Comparison of ENCODE assay signal across 8 cellular contexts in the genomic region with DNA sequence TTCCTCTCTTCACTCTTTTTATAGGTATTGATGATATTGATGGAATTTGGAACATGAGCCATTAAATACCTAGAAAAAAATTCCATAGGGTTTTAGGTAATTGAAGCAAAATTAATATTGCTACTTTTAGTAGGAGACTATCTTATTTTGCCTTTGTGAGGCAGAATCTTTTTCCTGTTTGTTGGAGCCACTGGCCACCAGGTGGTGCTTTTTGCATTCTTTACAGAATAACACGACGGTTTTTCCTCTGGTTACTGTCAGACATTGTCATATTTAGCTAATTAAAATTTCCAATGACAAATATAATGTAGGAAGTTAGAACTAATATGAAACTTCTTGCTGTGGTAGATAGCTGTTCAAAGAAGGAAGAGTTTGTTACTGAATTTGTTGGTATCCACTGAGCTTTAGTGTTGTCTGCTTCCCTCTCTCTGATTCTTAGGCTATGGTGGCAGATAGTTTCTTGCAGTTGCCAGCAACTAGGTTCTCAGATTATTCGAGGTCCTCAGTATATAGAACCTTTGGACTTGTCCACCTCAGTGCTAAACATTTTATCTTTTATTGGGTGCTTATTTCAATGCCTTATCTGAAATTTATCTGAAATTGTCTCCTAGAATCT. TPM values are rescaled to one million over a fixed set of nuclear protein-coding genes. Genes with fewer than 3 reads are reported as not detected.
DNase-seq lines count a peak whose midpoint lies in the region; ATAC-seq and TF ChIP-seq lines count a peak whose summit lies in the region.

No MANE protein-coding gene starts in this region.

- H3K27me3 ChIP-seq in hepatocyte: no peaks in the 10 kb centered on the region

- no peaks in the 10 kb centered on the region for H3K9me3 ChIP-seq in hepatocyte (ENCODE audit: low read depth)

- WGBS in hepatocyte (ENCODE audit: low lambda C conversion rate, missing lambda C conversion rate): 12% methylated on average over 3 of the region's 3 CpGs

- H3K4me3 ChIP-seq in hepatocyte: no peak overlapping the region

- intact Hi-C loops in posterior vena cava (cut with DNase I): no loop called here

- TF ChIP-seq CTCF in GM13977 (IDR thresholded peaks at IDR 0.05; ENCODE audit: extremely low read depth, insufficient read depth, missing control alignments) (peak; percentile 71), hepatocyte (IDR thresholded peaks at IDR 0.05; ENCODE audit: poor library complexity) (peak; percentile 80)

- no peak overlapping the region for H3K27ac ChIP-seq in hepatocyte

- no peaks in the 10 kb centered on the region for H3K36me3 ChIP-seq in hepatocyte (replicated peaks; ENCODE audit: insufficient read depth, low read depth)

- no peak overlapping the region for H2AFZ ChIP-seq in hepatocyte

- H3K4me2 ChIP-seq in hepatocyte: peak overlapping the region; percentile 51

- peak; percentile 38 to 59 for DNase-seq in AML-193 (lab: John Stamatoyannopoulos, UW)
- peak; percentile 34 for DNase-seq in GM13977 (ENCODE audit: low spot score)
- peak; percentile 49 for DNase-seq in RPMI8226
- DNase-seq in amniotic stem cell (lab: John Stamatoyannopoulos, UW): peak; percentile 40
- DNase-seq in hepatocyte (ENCODE audit: low spot score): peak; percentile 68
- peak; percentile 55 for DNase-seq in stimulated activated CD4-positive, alpha-beta T cell treated with anti-CD3 and anti-CD28 coated beads, Interleukin-15, amount 100 ng/mL, for 24 hours
- DNase-seq in posterior vena cava (ENCODE audit: low spot score): no peak

- no peaks in the 10 kb centered on the region for H3K9me2 ChIP-seq in hepatocyte (replicated peaks; ENCODE audit: insufficient read depth)

- ATAC-seq in HG03442 (IDR thresholded peaks at IDR 0.05; ENCODE audit: unreplicated experiment): peak; percentile 62

- in situ Hi-C loops in GM13977 (cut with MboI; ENCODE audit: low pct_unique_long_range_greater_than_20kb, low sequenced_read_pairs, unreplicated experiment): no loop called here

- H4K20me1 ChIP-seq in hepatocyte (ENCODE audit: insufficient read depth, poor library complexity, severe bottlenecking): peaks cover 3% of the 10 kb centered on the region

- no peaks in the 10 kb centered on the region for H3K4me1 ChIP-seq in hepatocyte (ENCODE audit: insufficient read depth)

- H3K79me2 ChIP-seq in hepatocyte: peaks cover 5% of the 10 kb centered on the region

RNA-seq across cellular contexts. Expression of gene RAB21, which starts 25.7 kb away (rescaled TPM):
- 17.4 and 39.2 TPM in 2 replicates for total RNA-seq in hepatocyte
- 52.2 and 65.0 TPM in 2 replicates for polyA plus RNA-seq in hepatocyte
- 100 to 1,000 TPM in 1 of 2 donors, 10 to 100 TPM in 1; 90.8 to 103 TPM for total RNA-seq in posterior vena cava

RNA-seq across cellular contexts. Expression of gene TBC1D15, which starts 59.2 kb away (rescaled TPM):
- total RNA-seq in hepatocyte: 26.7 and 30.8 TPM in 2 replicates
- 17.9 and 21.2 TPM in 2 replicates for polyA plus RNA-seq in hepatocyte
- total RNA-seq in posterior vena cava: 10 to 100 TPM; 38.5 to 45.5 TPM
